Comparison of ENCODE assay signal across 1 cellular context in genomic region chr14:22871962-22872832, GRCh38.
TF ChIP-seq lines count a peak whose summit lies in the region.

No MANE protein-coding gene starts in this region.

TF ChIP-seq in HepG2, 621 proteins besides CTCF, POLR2A, EP300 and RAD21 (continued from another document and continues in another):
- TF ChIP-seq ZNF646 (CRISPR knock-in tag; IDR thresholded peaks at IDR 0.05) = no peak
- no peak for TF ChIP-seq RORA (CRISPR knock-in tag; IDR thresholded peaks at IDR 0.05)
- TF ChIP-seq IKZF1 (IDR thresholded peaks at IDR 0.05) = no peak
- TF ChIP-seq TMF1 (CRISPR knock-in tag; IDR thresholded peaks at IDR 0.05; ENCODE audit: low read depth) = no peak
- TF ChIP-seq SPEN (CRISPR knock-in tag; IDR thresholded peaks at IDR 0.05; ENCODE audit: low read depth) = 0 out of 2 replicates have a peak, but pooled peaks have one; percentile 61
- TF ChIP-seq ELK4 (CRISPR knock-in tag; IDR thresholded peaks at IDR 0.05; ENCODE audit: borderline replicate concordance) = no peak
- 0 out of 2 replicates have a peak, but pooled peaks have one; percentile 7 for TF ChIP-seq ZNF768 (CRISPR knock-in tag; IDR thresholded peaks at IDR 0.05)
- TF ChIP-seq MTA1 (CRISPR knock-in tag; IDR thresholded peaks at IDR 0.05; ENCODE audit: borderline replicate concordance) = peak; percentile 43; the same call in 1 of the 2 replicates
- no peak; the same call in 1 of the 2 replicates for TF ChIP-seq NCOA2 (CRISPR knock-in tag; IDR thresholded peaks at IDR 0.05)
- no peak for TF ChIP-seq PBX2 (CRISPR knock-in tag; IDR thresholded peaks at IDR 0.05)
- no peak for TF ChIP-seq NR2F2 (IDR thresholded peaks at IDR 0.05; ENCODE audit: borderline replicate concordance, low read depth)
- peak; percentile 62; the same call in 1 of the 2 replicates for TF ChIP-seq ZNF652 (CRISPR knock-in tag; IDR thresholded peaks at IDR 0.05; ENCODE audit: borderline replicate concordance, low read depth)
- TF ChIP-seq RAD51 (IDR thresholded peaks at IDR 0.05; ENCODE audit: borderline replicate concordance) = no peak
- TF ChIP-seq NFAT5 (CRISPR knock-in tag; IDR thresholded peaks at IDR 0.05) = no peak
- no peak for TF ChIP-seq ETS1 (CRISPR knock-in tag; IDR thresholded peaks at IDR 0.05)
- TF ChIP-seq E2F2 (CRISPR knock-in tag; IDR thresholded peaks at IDR 0.05; ENCODE audit: borderline replicate concordance) = no peak
- TF ChIP-seq ZBTB7B (CRISPR knock-in tag; IDR thresholded peaks at IDR 0.05) = no peak
- TF ChIP-seq ZNF691 (CRISPR knock-in tag; IDR thresholded peaks at IDR 0.05; ENCODE audit: borderline replicate concordance, low read depth) = 0 out of 2 replicates have a peak, but pooled peaks have one; percentile 18
- TF ChIP-seq MED8 (CRISPR knock-in tag; IDR thresholded peaks at IDR 0.05; ENCODE audit: insufficient replicate concordance) = no peak
- peak; percentile 61 for TF ChIP-seq ZBTB43 (CRISPR knock-in tag; conservative IDR thresholded peaks at IDR 0.05)
- no peak; the same call in 1 of the 2 replicates for TF ChIP-seq ZFP36L2 (CRISPR knock-in tag; IDR thresholded peaks at IDR 0.05)
- 0 out of 2 replicates have a peak, but pooled peaks have one; percentile 2 for TF ChIP-seq ZNF577 (CRISPR knock-in tag; IDR thresholded peaks at IDR 0.05; ENCODE audit: borderline replicate concordance, low read depth)
- 0 out of 2 replicates have a peak, but pooled peaks have one; percentile 4 for TF ChIP-seq KMT2B (CRISPR knock-in tag; IDR thresholded peaks at IDR 0.05)
- no peak; the same call in 1 of the 2 replicates for TF ChIP-seq ZKSCAN8 (CRISPR knock-in tag; IDR thresholded peaks at IDR 0.05; ENCODE audit: borderline replicate concordance)
- TF ChIP-seq THAP7 (CRISPR knock-in tag; IDR thresholded peaks at IDR 0.05) = no peak; the same call in 1 of the 2 replicates
- TF ChIP-seq ZNF20 (CRISPR knock-in tag; IDR thresholded peaks at IDR 0.05) = no peak; the same call in 1 of the 2 replicates
- no peak; the same call in 1 of the 2 replicates for TF ChIP-seq FOXP4 (CRISPR knock-in tag; IDR thresholded peaks at IDR 0.05)
- no peak; the same call in 1 of the 2 replicates for TF ChIP-seq ZNF362 (CRISPR knock-in tag; IDR thresholded peaks at IDR 0.05; ENCODE audit: borderline replicate concordance)
- TF ChIP-seq ZZZ3 (CRISPR knock-in tag; IDR thresholded peaks at IDR 0.05; ENCODE audit: borderline replicate concordance) = 0 out of 2 replicates have a peak, but pooled peaks have one; percentile 2
- TF ChIP-seq ZNF660 (CRISPR knock-in tag; IDR thresholded peaks at IDR 0.05; ENCODE audit: borderline replicate concordance, low read depth) = no peak
- 0 out of 2 replicates have a peak, but pooled peaks have one; percentile 51 for TF ChIP-seq ZNF549 (CRISPR knock-in tag; IDR thresholded peaks at IDR 0.05)
